Comparison of ENCODE assay signal across 8 cellular contexts in the genomic region with DNA sequence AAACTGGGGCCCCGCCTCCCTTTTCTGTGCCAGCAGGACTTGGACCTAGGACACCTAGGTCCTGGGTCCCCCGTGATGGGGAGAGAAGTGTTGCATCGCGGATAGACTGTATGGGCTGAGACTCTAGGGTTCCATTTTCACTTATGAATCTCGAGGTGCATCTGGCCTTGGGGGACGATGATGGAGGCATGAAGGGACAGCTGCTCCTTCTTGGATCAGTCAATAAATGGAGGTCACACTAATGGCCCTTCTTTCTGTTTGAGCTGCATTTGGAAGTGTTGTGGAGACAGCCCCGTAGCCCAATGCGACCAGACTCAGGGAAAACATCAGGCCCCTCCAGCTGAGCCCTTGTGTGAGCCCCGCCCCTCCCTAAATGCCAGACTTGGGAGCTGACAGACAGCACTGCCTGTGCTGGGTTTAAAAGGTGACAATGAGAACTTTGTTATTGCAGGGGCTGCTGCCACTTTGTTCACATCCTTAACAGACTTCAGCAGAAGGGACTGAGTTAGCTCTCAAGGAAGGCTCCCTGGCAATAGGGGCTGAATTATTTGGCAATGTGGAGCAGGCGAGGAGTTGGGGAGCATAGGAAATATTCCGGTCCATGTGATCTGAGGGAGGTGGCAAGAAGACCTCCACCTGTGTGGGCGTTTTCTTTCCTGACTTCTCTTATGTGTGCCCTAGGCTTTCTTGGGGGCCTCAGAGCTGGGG. TPM values are rescaled to one million over a fixed set of nuclear protein-coding genes. Genes with fewer than 3 reads are reported as not detected.
A peak's percentile ranks its signal among the peaks of the same experiment; 100 is the strongest.
DNase-seq lines count a peak whose midpoint lies in the region; ATAC-seq, FAIRE-seq and TF ChIP-seq lines count a peak whose summit lies in the region.

No MANE protein-coding gene starts in this region.

- peaks cover 0 to 37% (median 7%) of the 10 kb centered on the region in 4 donors for H3K4me1 Mint-ChIP-seq in CD4-positive, CD25-positive, alpha-beta regulatory T cell
- peaks cover 38% of the 10 kb centered on the region for H3K4me1 Mint-ChIP-seq in nephron progenitor cell

- no peak for ATAC-seq in CD4-positive, CD25-positive, alpha-beta regulatory T cell (ENCODE audit: low read depth in 2 of 2)
- ATAC-seq in GM18868 (IDR thresholded peaks at IDR 0.05; ENCODE audit: unreplicated experiment) = no peak

- no peaks in the 10 kb centered on the region for H3K27me3 ChIP-seq in CD4-positive, CD25-positive, alpha-beta regulatory T cell (ENCODE audit: control insufficient read depth, insufficient read depth, low read length)
- peaks cover 6 to 12% of the 10 kb centered on the region in 2 donors for H3K27me3 ChIP-seq in duodenal mucosa (ENCODE audit: control insufficient read depth in 1 of 2, insufficient read depth in 2 of 2, low read length in 2 of 2)

- peak overlapping the region; percentile 77 to 94 (median 82) for H3K27ac Mint-ChIP-seq in CD4-positive, CD25-positive, alpha-beta regulatory T cell
- no peak overlapping the region for H3K27ac Mint-ChIP-seq in nephron progenitor cell

- DNase-seq in CD4-positive, CD25-positive, alpha-beta regulatory T cell = no peak
- no peak for DNase-seq in LNCaP clone FGC (ENCODE audit: low read depth)
- DNase-seq in nephron progenitor cell = peak; percentile 37
- DNase-seq in KG1 (lab: John Stamatoyannopoulos, UW) = no peak
- no peak for DNase-seq in RCC 7860 (ENCODE audit: low spot score)
- no peak for DNase-seq in middle frontal gyrus (ENCODE audit: extremely low spot score, low spot score)

- H3K27ac ChIP-seq in CD4-positive, CD25-positive, alpha-beta regulatory T cell (ENCODE audit: insufficient read depth, low read length, poor library complexity, severe bottlenecking) = no peak overlapping the region
- H3K27ac ChIP-seq in duodenal mucosa (ENCODE audit: low read depth, low read length) = no peak overlapping the region

- no peak for FAIRE-seq in RCC 7860 (lab: Jason Lieb, UNC)

- peaks cover 26% of the 10 kb centered on the region for H3K36me3 ChIP-seq in CD4-positive, CD25-positive, alpha-beta regulatory T cell (ENCODE audit: control insufficient read depth, insufficient read depth, low read length)
- H3K36me3 ChIP-seq in duodenal mucosa (ENCODE audit: control insufficient read depth in 1 of 2, insufficient read depth in 2 of 2, low read length in 2 of 2) = peaks cover 10 to 20% of the 10 kb centered on the region in 2 donors

- H3K9me3 Mint-ChIP-seq in CD4-positive, CD25-positive, alpha-beta regulatory T cell = peaks cover 0 to 2% (median 0%) of the 10 kb centered on the region in 7 donors
- H3K9me3 Mint-ChIP-seq in nephron progenitor cell = no peaks in the 10 kb centered on the region

- peak overlapping the region; percentile 57 to 70 for H3K9ac ChIP-seq in duodenal mucosa (ENCODE audit: low read depth in 1 of 2, low read length in 2 of 2)

- peak overlapping the region; percentile 88 to 94 (median 89) for H3K4me3 Mint-ChIP-seq in CD4-positive, CD25-positive, alpha-beta regulatory T cell
- H3K4me3 Mint-ChIP-seq in nephron progenitor cell = peak overlapping the region; percentile 85

- no peaks in the 10 kb centered on the region for H3K9me3 ChIP-seq in CD4-positive, CD25-positive, alpha-beta regulatory T cell (ENCODE audit: control insufficient read depth in 2 of 2, low read length in 2 of 2)
- no peaks in the 10 kb centered on the region for H3K9me3 ChIP-seq in duodenal mucosa (ENCODE audit: control insufficient read depth in 1 of 2, low read length in 2 of 2)

- H3K27me3 Mint-ChIP-seq in CD4-positive, CD25-positive, alpha-beta regulatory T cell = peaks cover 4% of the 10 kb centered on the region
- H3K27me3 Mint-ChIP-seq in nephron progenitor cell (ENCODE audit: low read depth, poor library complexity) = peaks cover 37% of the 10 kb centered on the region

- peaks cover 29% of the 10 kb centered on the region for H3K36me3 Mint-ChIP-seq in CD4-positive, CD25-positive, alpha-beta regulatory T cell
- H3K36me3 Mint-ChIP-seq in nephron progenitor cell (ENCODE audit: low read depth) = peaks cover 34% of the 10 kb centered on the region

- H3K4me3 ChIP-seq in CD4-positive, CD25-positive, alpha-beta regulatory T cell (ENCODE audit: low read depth, low read length) = peak overlapping the region; percentile 44
- H3K4me3 ChIP-seq in LNCaP clone FGC (ENCODE audit: low read depth, low read length) (peak overlapping the region; percentile 51), duodenal mucosa (ENCODE audit: low read depth in 1 of 2, low read length in 2 of 2) (peak overlapping the region; percentile 64 to 69)

- no peak for TF ChIP-seq CTCF in LNCaP clone FGC (IDR thresholded peaks at IDR 0.05; ENCODE audit: control insufficient read depth, extremely low read depth, insufficient read depth)
- no peak for TF ChIP-seq CTCF in nephron progenitor cell (IDR thresholded peaks at IDR 0.05)

- H3K4me1 ChIP-seq in CD4-positive, CD25-positive, alpha-beta regulatory T cell (ENCODE audit: control insufficient read depth, insufficient read depth, low read length, poor library complexity, severe bottlenecking) = peaks cover 19% of the 10 kb centered on the region
- peaks cover 14 to 17% of the 10 kb centered on the region in 2 donors for H3K4me1 ChIP-seq in duodenal mucosa (ENCODE audit: control insufficient read depth in 1 of 2, insufficient read depth in 2 of 2, low read length in 2 of 2)

RNA-seq across cellular contexts. Expression of a gene that starts 0.8 kb away (rescaled TPM):
- total RNA-seq in CD4-positive, CD25-positive, alpha-beta regulatory T cell = 31.2 TPM
- 1 to 10 TPM; 3.4 to 7.4 (median 5.1) TPM for polyA plus RNA-seq in CD4-positive, CD25-positive, alpha-beta regulatory T cell

RNA-seq across cellular contexts. Expression of a gene that starts 5.8 kb away (rescaled TPM):
- total RNA-seq in CD4-positive, CD25-positive, alpha-beta regulatory T cell = 0.64 TPM
- not detected for polyA plus RNA-seq in CD4-positive, CD25-positive, alpha-beta regulatory T cell

RNA-seq across cellular contexts. Expression of a gene that starts 14.5 kb away (rescaled TPM):
- 35.8 TPM for total RNA-seq in CD4-positive, CD25-positive, alpha-beta regulatory T cell
- 10 to 100 TPM; 24.6 to 38.6 (median 30.2) TPM for polyA plus RNA-seq in CD4-positive, CD25-positive, alpha-beta regulatory T cell

RNA-seq across cellular contexts. Expression of a gene that starts 27.5 kb away (rescaled TPM):
- total RNA-seq in CD4-positive, CD25-positive, alpha-beta regulatory T cell = not detected
- polyA plus RNA-seq in CD4-positive, CD25-positive, alpha-beta regulatory T cell = not detected

RNA-seq across cellular contexts. Expression of a gene that starts 55.6 kb away (rescaled TPM):
- 0.72 TPM for total RNA-seq in CD4-positive, CD25-positive, alpha-beta regulatory T cell
- under 1 TPM in 2 of 4 donors, not detected in 2; 0.05 to 0.06 TPM for polyA plus RNA-seq in CD4-positive, CD25-positive, alpha-beta regulatory T cell
